Comparison of ENCODE assay signal across 9 cellular contexts in genomic region chr1:93917302-93917701, GRCh38.
"Had no signal": no experiment of that assay in that cellular context is flagged by ENCODE, and none has a peak within 500 bp of the region (broad histone marks: within the 10 kb centered on the region; RNA-seq: fewer than 3 reads in every experiment).

No MANE protein-coding gene starts in this region.

- ATAC-seq: HepG2, K562 had no signal

- H3K4me3 Mint-ChIP-seq: IgD-negative memory B cell had no signal

- H3K27ac ChIP-seq: HL-60, KMS-11 had no signal

- FAIRE-seq: HepG2, HTR-8/SVneo, K562 had no signal

- DNase-seq: IMR-90, KBM-7, KG1 had no signal

- H3K4me3 ChIP-seq: K562 had no signal

- H3K9ac ChIP-seq: KMS-11 had no signal

- H3K4me2 ChIP-seq: KMS-11 had no signal

- H3K27ac Mint-ChIP-seq: IgD-negative memory B cell had no signal
